In genomic region chr11:106482920-106483761, GRCh38 we compare ENCODE assay signal across 11 cellular contexts.
DNase-seq lines count a peak whose midpoint lies in the region; ATAC-seq and TF ChIP-seq lines count a peak whose summit lies in the region.
"Had no signal": no experiment of that assay in that cellular context is flagged by ENCODE, and none has a peak within 500 bp of the region (broad histone marks: within the 10 kb centered on the region; RNA-seq: fewer than 3 reads in every experiment).

No MANE protein-coding gene starts in this region.

- no peak for TF ChIP-seq CTCF in chondrocyte (IDR thresholded peaks at IDR 0.05)

- peaks cover 48% of the 10 kb centered on the region for H3K4me1 ChIP-seq in mesodermal cell (ENCODE audit: control insufficient read depth, insufficient read depth, low read length, poor library complexity, severe bottlenecking)
- H3K4me1 ChIP-seq: vagina had no signal

- H3K36me3 ChIP-seq in mesodermal cell (ENCODE audit: control insufficient read depth, insufficient read depth, low read length) = no peaks in the 10 kb centered on the region
- H3K36me3 ChIP-seq: vagina had no signal

- peaks cover 20% of the 10 kb centered on the region for H3K4me1 Mint-ChIP-seq in chondrocyte (ENCODE audit: low read depth)

- no peaks in the 10 kb centered on the region for H3K36me3 Mint-ChIP-seq in chondrocyte (ENCODE audit: low read depth)

- no peak for ATAC-seq in HG03135 (IDR thresholded peaks at IDR 0.05; ENCODE audit: unreplicated experiment)
- no peak for ATAC-seq in HG03565 (IDR thresholded peaks at IDR 0.05; ENCODE audit: unreplicated experiment)

- no peak overlapping the region for H3K4me3 ChIP-seq in mesodermal cell (ENCODE audit: extremely low read depth, insufficient read depth, low read length, poor library complexity, severe bottlenecking)
- H3K4me3 ChIP-seq: vagina had no signal

- in situ Hi-C loops in ACHN (cut with HindIII; ENCODE audit: low pct_ligation_motif_present, low pct_unique_long_range_greater_than_20kb, low sequenced_read_pairs) = no loop called here

- no peaks in the 10 kb centered on the region for H3K9me3 ChIP-seq in mesodermal cell (ENCODE audit: control insufficient read depth, low read length)
- H3K9me3 ChIP-seq: vagina had no signal

- H3K27ac Mint-ChIP-seq in chondrocyte (ENCODE audit: unreplicated experiment) = peak overlapping the region; percentile 78
- H3K27ac Mint-ChIP-seq: T-helper 1 cell treated with Interleukin-12 subunit alpha and Interleukin-12 subunit beta and Interleukin-4 antibody, amounts not matched to agents 30 μg/mL and 1 μg/mL, for 36 hours had no signal

- peak overlapping the region; percentile 86 for H3K27ac ChIP-seq in mesodermal cell (ENCODE audit: low read depth, low read length, severe bottlenecking)
- H3K27ac ChIP-seq: vagina had no signal

- no peak overlapping the region for H3K4me3 Mint-ChIP-seq in chondrocyte (ENCODE audit: unreplicated experiment)
- H3K4me3 Mint-ChIP-seq: T-helper 1 cell treated with Interleukin-12 subunit alpha and Interleukin-12 subunit beta and Interleukin-4 antibody, amounts not matched to agents 30 μg/mL and 1 μg/mL, for 36 hours had no signal

- H3K9me3 Mint-ChIP-seq in chondrocyte (ENCODE audit: low read depth) = no peaks in the 10 kb centered on the region
- H3K9me3 Mint-ChIP-seq: T-helper 1 cell treated with Interleukin-12 subunit alpha and Interleukin-12 subunit beta and Interleukin-4 antibody, amounts not matched to agents 30 μg/mL and 1 μg/mL, for 36 hours had no signal

- no CpG with 5 or more reads among the region's 3 CpGs for WGBS in mesodermal cell (ENCODE audit: insufficient coverage in 2 of 2), 2 experiments

- no peaks in the 10 kb centered on the region for H3K27me3 Mint-ChIP-seq in chondrocyte (ENCODE audit: low read depth)

- DNase-seq in ACHN (peak; percentile 61), LHCN-M2 (ENCODE audit: low read depth) (peak; percentile 94), chondrocyte (ENCODE audit: low spot score) (no peak), cortex of kidney (lab: John Stamatoyannopoulos, UW) (no peak)
- DNase-seq in stimulated activated CD4-positive, alpha-beta T cell treated with anti-CD3 and anti-CD28 coated beads, Interleukin-4, amount 100 ng/mL, for 24 hours = no peak
- DNase-seq: NCI-H187 treated with DMSO at 0.1 percent for 48 hours had no signal

Comparison
In these comparisons a context has a peak if more than half of its experiments do, and no peak if none do; other contexts are left out.
1. DNase-seq: peak in ACHN (single experiment) and LHCN-M2 (single experiment); none in chondrocyte (single experiment), stimulated activated CD4-positive, alpha-beta T cell treated with anti-CD3 and anti-CD28 coated beads, Interleukin-4, amount 100 ng/mL, for 24 hours (single experiment) and cortex of kidney (single experiment).